9 cellular contexts compared by ENCODE assay signal in genomic region chr7:32070406-32071360, GRCh38. TPM values are rescaled to one million over a fixed set of nuclear protein-coding genes. Genes with fewer than 3 reads are reported as not detected.
DNase-seq lines count a peak whose midpoint lies in the region; ATAC-seq and TF ChIP-seq lines count a peak whose summit lies in the region.
"Had no signal": no experiment of that assay in that cellular context is flagged by ENCODE, and none has a peak within 500 bp of the region (broad histone marks: within the 10 kb centered on the region; RNA-seq: fewer than 3 reads in every experiment).

TSS of gene PDE1C (minus strand) at chr7:32070407.

- no peaks in the 10 kb centered on the region; the same call in 1 of the 2 replicates for H3F3A ChIP-seq in GM23248 (ENCODE audit: insufficient read depth)

- in situ Hi-C loops in GM23248 (cut with MboI), result no loop called here
- in situ Hi-C loops in brain microvascular endothelial cell (cut with HindIII; ENCODE audit: low pct_ligation_motif_present, low sequenced_read_pairs), result no loop called here

- peak within 1 kb of the TSS; percentile 78 for H3K4me2 ChIP-seq in GM23248 (ENCODE audit: unreplicated experiment)
- peak within 1 kb of the TSS; percentile 92 for H3K4me2 ChIP-seq in skeletal muscle satellite cell (ENCODE audit: low read length)

- H4K20me1 ChIP-seq in GM23248 (ENCODE audit: insufficient read depth), result no peaks in the 10 kb centered on the region

- peaks cover 69% of the 10 kb centered on the region for H3K79me2 ChIP-seq in GM23248 (ENCODE audit: insufficient read depth)

- peak; percentile 60 for DNase-seq in GM23248
- no peak for DNase-seq in brain microvascular endothelial cell
- DNase-seq in iPS-NIHi11 (ENCODE audit: low spot score), result peak; percentile 66
- no peak for DNase-seq in activated CD4-positive, CD25-positive, alpha-beta regulatory T cell treated with anti-CD3 and anti-CD28 coated beads, Interleukin-2, amount 50 U/mL, for 72 hours
- DNase-seq: NCI-H1436 treated with DMSO at 0.1 percent for 48 hours had no signal

- H3K36me3 ChIP-seq in GM23248 (ENCODE audit: low read depth) (no peaks in the 10 kb centered on the region), brain microvascular endothelial cell (replicated peaks) (no peaks in the 10 kb centered on the region), skeletal muscle satellite cell (ENCODE audit: insufficient read depth, low read length) (no peaks in the 10 kb centered on the region)

- H3K9me3 ChIP-seq in GM23248 (ENCODE audit: low read depth), result no peaks in the 10 kb centered on the region
- no peaks in the 10 kb centered on the region for H3K9me3 ChIP-seq in skeletal muscle satellite cell (replicated peaks; ENCODE audit: low read length)

- H3K27ac ChIP-seq in GM23248 (peak within 1 kb of the TSS; percentile 42), brain microvascular endothelial cell (no peak within 1 kb of the TSS)

- H2AFZ ChIP-seq in GM23248, result peak within 1 kb of the TSS; percentile 76

- peaks cover 11% of the 10 kb centered on the region; the same call in 1 of the 2 replicates for H3K4me1 ChIP-seq in GM23248 (ENCODE audit: insufficient read depth)
- H3K4me1 ChIP-seq in skeletal muscle satellite cell (ENCODE audit: control insufficient read depth, insufficient read depth, low read length), result peaks cover 14% of the 10 kb centered on the region

- H3K4me3 ChIP-seq in GM23248 (peak within 1 kb of the TSS; percentile 83), brain microvascular endothelial cell (ENCODE audit: low read depth, low read length) (peak within 1 kb of the TSS; percentile 64), skeletal muscle satellite cell (ENCODE audit: low read length) (peak within 1 kb of the TSS; percentile 75)

- no peaks in the 10 kb centered on the region for H3K27me3 ChIP-seq in GM23248 (replicated peaks; ENCODE audit: insufficient read depth)
- H3K27me3 ChIP-seq in brain microvascular endothelial cell (replicated peaks), result peaks cover 4% of the 10 kb centered on the region
- peaks cover 39% of the 10 kb centered on the region for H3K27me3 ChIP-seq in skeletal muscle satellite cell (ENCODE audit: control insufficient read depth, insufficient read depth, low read length)

- no peak for TF ChIP-seq CTCF in brain microvascular endothelial cell (IDR thresholded peaks at IDR 0.05; ENCODE audit: low read depth, low read length, missing control alignments)

- 3 to 5% methylated on average over 48 to 84 of the region's 88 CpGs for WGBS in GM23248 (ENCODE audit: low coverage in 1 of 2, low lambda C conversion rate in 2 of 2, missing lambda C conversion rate in 2 of 2), 2 experiments

- no peak for ATAC-seq in GM21528 (IDR thresholded peaks at IDR 0.05; ENCODE audit: low FRiP score, unreplicated experiment)
- no peak for ATAC-seq in HG02970 (IDR thresholded peaks at IDR 0.05; ENCODE audit: low FRiP score, unreplicated experiment)
- ATAC-seq in GM21447 (IDR thresholded peaks at IDR 0.05; ENCODE audit: unreplicated experiment), result no peak

- H3K9ac ChIP-seq in GM23248 (peak within 1 kb of the TSS; percentile 83), skeletal muscle satellite cell (ENCODE audit: low read depth, low read length) (peak within 1 kb of the TSS; percentile 79)

- no peaks in the 10 kb centered on the region for H3K9me2 ChIP-seq in GM23248 (ENCODE audit: insufficient read depth)

RNA-seq across cellular contexts. Expression of gene PDE1C, which starts in this region (rescaled TPM):
- total RNA-seq in GM23248 (2014; rRNA removed; shearing (Covaris generic)), result 33.8 and 43.1 TPM in 2 replicates
- 20.1 and 23.5 TPM in 2 replicates for polyA plus RNA-seq in GM23248 (2016; fragmentation: Nextera tagmentation; extraction: Ambion mirVana)
- 0.76 and 1.3 TPM in 2 replicates for total RNA-seq in skeletal muscle satellite cell (2012; rRNA removed)

Comparison
In these comparisons a context has a peak if more than half of its experiments do, and no peak if none do; other contexts are left out.
1. DNase-seq: peak in GM23248 (single experiment) and iPS-NIHi11 (single experiment); none in brain microvascular endothelial cell (single experiment) and activated CD4-positive, CD25-positive, alpha-beta regulatory T cell treated with anti-CD3 and anti-CD28 coated beads, Interleukin-2, amount 50 U/mL, for 72 hours (single experiment).
2. Peak in every context shown above with its lines, with median percentiles within 50 percentile points of each other: H3K4me3 ChIP-seq.